In the genomic region with DNA sequence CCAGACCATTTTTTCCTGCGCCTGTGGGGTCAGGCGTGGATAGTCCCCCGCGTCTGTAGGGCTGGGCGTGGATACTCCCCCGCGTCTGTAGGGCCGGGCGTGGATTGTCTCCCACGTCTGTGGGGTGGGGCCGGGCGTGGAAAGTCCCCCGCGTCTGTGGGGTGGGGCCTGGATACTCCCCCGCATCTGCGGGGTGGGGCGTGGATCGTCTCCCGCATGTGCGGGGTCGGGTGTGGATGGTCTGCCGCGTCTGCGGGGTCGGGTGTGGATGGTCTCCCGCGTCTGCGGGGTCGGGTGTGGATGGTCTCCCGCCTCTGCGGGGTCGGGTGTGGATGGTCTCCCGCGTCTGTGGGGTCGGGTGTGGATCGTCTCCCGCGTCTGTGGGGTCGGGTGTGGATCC, we compare ENCODE assay signal across 15 cellular contexts.
"Had no signal": no experiment of that assay in that cellular context is flagged by ENCODE, and none has a peak within 500 bp of the region (broad histone marks: within the 10 kb centered on the region; RNA-seq: fewer than 3 reads in every experiment).

No MANE protein-coding gene starts in this region.

- H3K4me3 Mint-ChIP-seq: activated CD8-positive, alpha-beta memory T cell treated with anti-CD3 and anti-CD28 coated beads, Interleukin-2, amount 10 ng/mL, durations not matched to agents 7 days and 5 days; activated T-cell treated with anti-CD3 and anti-CD28 coated beads, Interleukin-2, amount 50 U/mL, for 24 hours had no signal

- H3K9me3 ChIP-seq: ascending aorta, gastrocnemius medialis, heart right ventricle, transverse colon had no signal

- DNase-seq: activated CD4-positive, alpha-beta T cell treated with anti-CD3 and anti-CD28 coated beads, Interleukin-2, amount 50 U/mL, for 4 hours; activated CD4-positive, CD25-positive, alpha-beta regulatory T cell treated with anti-CD3 and anti-CD28 coated beads, Interleukin-2, amount 50 U/mL, for 72 hours; activated CD8-positive, alpha-beta memory T cell treated with anti-CD3 and anti-CD28 coated beads, Interleukin-2, amount 10 ng/mL, durations not matched to agents 7 days and 5 days; activated effector memory CD4-positive, alpha-beta T cell treated with anti-CD3 and anti-CD28 coated beads, Interleukin-2, amount 50 U/mL, for 16 hours; activated T-cell treated with anti-CD3 and anti-CD28 coated beads, Interleukin-2, amount 50 U/mL, for 24 hours; erythroblast; gastrocnemius medialis; heart right ventricle; naive thymus-derived CD8-positive, alpha-beta T cell; occipital lobe; stimulated activated CD4-positive, alpha-beta T cell treated with anti-CD3 and anti-CD28 coated beads, Interleukin-2, amount 100 ng/mL, for 48 hours; stimulated activated naive CD8-positive, alpha-beta T cell treated with anti-CD3 and anti-CD28 coated beads, Interleukin-15, Interleukin-2, amounts not matched to agents 100 U/mL and 50 U/mL, for 24 hours; T-helper 9 cell; transverse colon had no signal

- H3K27ac Mint-ChIP-seq: activated CD8-positive, alpha-beta memory T cell treated with anti-CD3 and anti-CD28 coated beads, Interleukin-2, amount 10 ng/mL, durations not matched to agents 7 days and 5 days; activated T-cell treated with anti-CD3 and anti-CD28 coated beads, Interleukin-2, amount 50 U/mL, for 24 hours had no signal

- ATAC-seq: activated CD8-positive, alpha-beta memory T cell treated with anti-CD3 and anti-CD28 coated beads, Interleukin-2, amount 10 ng/mL, durations not matched to agents 7 days and 5 days; gastrocnemius medialis; heart right ventricle; naive thymus-derived CD8-positive, alpha-beta T cell; stimulated activated naive CD8-positive, alpha-beta T cell treated with anti-CD3 and anti-CD28 coated beads, Interleukin-15, Interleukin-2, amounts not matched to agents 100 U/mL and 50 U/mL, for 24 hours had no signal

- H3K27me3 Mint-ChIP-seq: activated CD8-positive, alpha-beta memory T cell treated with anti-CD3 and anti-CD28 coated beads, Interleukin-2, amount 10 ng/mL, durations not matched to agents 7 days and 5 days; activated T-cell treated with anti-CD3 and anti-CD28 coated beads, Interleukin-2, amount 50 U/mL, for 24 hours; naive thymus-derived CD8-positive, alpha-beta T cell had no signal

- H3K36me3 Mint-ChIP-seq: activated CD8-positive, alpha-beta memory T cell treated with anti-CD3 and anti-CD28 coated beads, Interleukin-2, amount 10 ng/mL, durations not matched to agents 7 days and 5 days had no signal

- H3K9me3 Mint-ChIP-seq: activated T-cell treated with anti-CD3 and anti-CD28 coated beads, Interleukin-2, amount 50 U/mL, for 24 hours had no signal
